1 cellular context compared by ENCODE assay signal in genomic region chr6:148085651-148086321, GRCh38.
TF ChIP-seq lines count a peak whose summit lies in the region.

No MANE protein-coding gene starts in this region.

TF ChIP-seq in SK-N-SH, 30 proteins besides CTCF, POLR2A, EP300 and RAD21 (continued from another document):
- TF ChIP-seq PBX3 (IDR thresholded peaks at IDR 0.05) (no peak), FOXM1 (IDR thresholded peaks at IDR 0.05; ENCODE audit: low read depth) (no peak), MEF2A (IDR thresholded peaks at IDR 0.05; ENCODE audit: borderline replicate concordance, low read depth) (no peak), FOXJ3 (CRISPR knock-in tag; IDR thresholded peaks at IDR 0.05) (no peak), TAF1 (IDR thresholded peaks at IDR 0.05; ENCODE audit: borderline replicate concordance, low read depth, low read length) (no peak), NFIC (IDR thresholded peaks at IDR 0.05; ENCODE audit: borderline replicate concordance) (no peak), USF2 (IDR thresholded peaks at IDR 0.05; ENCODE audit: borderline replicate concordance, low read depth, low read length) (no peak), EZH2phosphoT487 (IDR thresholded peaks at IDR 0.05; ENCODE audit: borderline replicate concordance, low read depth) (no peak), IRF3 (IDR thresholded peaks at IDR 0.05; ENCODE audit: low read depth, low read length) (no peak), GATA2 (CRISPR knock-in tag; IDR thresholded peaks at IDR 0.05) (no peak), NRF1 (IDR thresholded peaks at IDR 0.05; ENCODE audit: low read depth, low read length) (no peak), FOSL2 (IDR thresholded peaks at IDR 0.05; ENCODE audit: borderline replicate concordance, low read depth) (no peak)
